Comparison of ENCODE assay signal across 1 cellular context in genomic region chr2:241546771-241547498, GRCh38.
A peak's percentile ranks its signal among the peaks of the same experiment; 100 is the strongest.
TF ChIP-seq lines count a peak whose summit lies in the region.

No MANE protein-coding gene starts in this region.

TF ChIP-seq in HepG2, 621 proteins besides CTCF, POLR2A, EP300 and RAD21 (continued from another document and continues in another):
- no peak for TF ChIP-seq USF2 (IDR thresholded peaks at IDR 0.05; ENCODE audit: low read depth, low read length)
- no peak for TF ChIP-seq USF2 (CRISPR knock-in tag; IDR thresholded peaks at IDR 0.05; ENCODE audit: borderline replicate concordance)
- TF ChIP-seq ZNF749 (CRISPR knock-in tag; IDR thresholded peaks at IDR 0.05; ENCODE audit: borderline replicate concordance) = 0 out of 2 replicates have a peak, but pooled peaks have one; percentile 37
- no peak for TF ChIP-seq PPARG (CRISPR knock-in tag; conservative IDR thresholded peaks at IDR 0.05)
- TF ChIP-seq ZNF414 (CRISPR knock-in tag; IDR thresholded peaks at IDR 0.05) = peak; percentile 62; the same call in 1 of the 2 replicates
- TF ChIP-seq RARA (CRISPR knock-in tag; IDR thresholded peaks at IDR 0.05) = peak; percentile 54
- TF ChIP-seq MED1 (CRISPR knock-in tag; IDR thresholded peaks at IDR 0.05) = peak; percentile 66
- 0 out of 2 replicates have a peak, but pooled peaks have one; percentile 19 for TF ChIP-seq ZMAT3 (CRISPR knock-in tag; conservative IDR thresholded peaks at IDR 0.05)
- TF ChIP-seq HNF4G (IDR thresholded peaks at IDR 0.05; ENCODE audit: borderline replicate concordance, low read depth, low read length) = no peak
- TF ChIP-seq HNF4G (CRISPR knock-in tag; IDR thresholded peaks at IDR 0.05; ENCODE audit: borderline replicate concordance, low read depth) = no peak; the same call in 1 of the 2 replicates
- no peak for TF ChIP-seq ZFAT (CRISPR knock-in tag; conservative IDR thresholded peaks at IDR 0.05)
- TF ChIP-seq PRDM15 (CRISPR knock-in tag; IDR thresholded peaks at IDR 0.05) = no peak
- TF ChIP-seq FOSL2 (CRISPR knock-in tag; IDR thresholded peaks at IDR 0.05) = peak; percentile 62
- TF ChIP-seq PITX1 (CRISPR knock-in tag; IDR thresholded peaks at IDR 0.05) = 0 out of 2 replicates have a peak, but pooled peaks have one; percentile 36
- TF ChIP-seq CAMTA2 (CRISPR knock-in tag; IDR thresholded peaks at IDR 0.05; ENCODE audit: borderline replicate concordance) = no peak
- TF ChIP-seq ARHGAP35 (CRISPR knock-in tag; IDR thresholded peaks at IDR 0.05; ENCODE audit: borderline replicate concordance) = no peak
- no peak for TF ChIP-seq RFXANK (CRISPR knock-in tag; IDR thresholded peaks at IDR 0.05)
- no peak for TF ChIP-seq ZNF343 (CRISPR knock-in tag; IDR thresholded peaks at IDR 0.05)
- peak; percentile 89 for TF ChIP-seq PHF21A (CRISPR knock-in tag; IDR thresholded peaks at IDR 0.05)
- TF ChIP-seq RFX1 (IDR thresholded peaks at IDR 0.05) = no peak
- no peak for TF ChIP-seq FOXA3 (CRISPR knock-in tag; IDR thresholded peaks at IDR 0.05)
- TF ChIP-seq CERS6 (CRISPR knock-in tag; IDR thresholded peaks at IDR 0.05) = no peak
- TF ChIP-seq ZNF614 (CRISPR knock-in tag; IDR thresholded peaks at IDR 0.05; ENCODE audit: borderline replicate concordance) = no peak
- TF ChIP-seq SMAD3 (CRISPR knock-in tag; IDR thresholded peaks at IDR 0.05) = no peak
- peak; percentile 10; the same call in 1 of the 2 replicates for TF ChIP-seq SP5 (CRISPR knock-in tag; IDR thresholded peaks at IDR 0.05; ENCODE audit: borderline replicate concordance, low read depth)
- no peak for TF ChIP-seq CBX1 (IDR thresholded peaks at IDR 0.05; ENCODE audit: low read depth)
- TF ChIP-seq ZNF121 (CRISPR knock-in tag; IDR thresholded peaks at IDR 0.05) = peak; percentile 40; the same call in 1 of the 2 replicates
- peak; percentile 60 for TF ChIP-seq ZNF501 (CRISPR knock-in tag; IDR thresholded peaks at IDR 0.05)
- TF ChIP-seq ZNF770 (CRISPR knock-in tag; IDR thresholded peaks at IDR 0.05) = no peak
- TF ChIP-seq PBX2 (CRISPR knock-in tag; IDR thresholded peaks at IDR 0.05) = peak; percentile 51; the same call in 1 of the 2 replicates
- no peak for TF ChIP-seq PHF5A (CRISPR knock-in tag; IDR thresholded peaks at IDR 0.05; ENCODE audit: low read depth, unreplicated experiment)
- TF ChIP-seq ZMYM3 (CRISPR knock-in tag; IDR thresholded peaks at IDR 0.05) = peak; percentile 43; the same call in 1 of the 2 replicates
- TF ChIP-seq ZC3H4 (CRISPR knock-in tag; IDR thresholded peaks at IDR 0.05; ENCODE audit: borderline replicate concordance) = no peak
- TF ChIP-seq ZNF672 (CRISPR knock-in tag; IDR thresholded peaks at IDR 0.05) = no peak
- TF ChIP-seq SIN3B (IDR thresholded peaks at IDR 0.05; ENCODE audit: low read length) = no peak
- TF ChIP-seq TCF7 (IDR thresholded peaks at IDR 0.05; ENCODE audit: low read depth) = 0 out of 2 replicates have a peak, but pooled peaks have one; percentile 16
- no peak for TF ChIP-seq CENPBD1 (CRISPR knock-in tag; IDR thresholded peaks at IDR 0.05; ENCODE audit: borderline replicate concordance, low read depth)
- no peak for TF ChIP-seq ZNF143 (CRISPR knock-in tag; IDR thresholded peaks at IDR 0.05)
- TF ChIP-seq ZSCAN29 (CRISPR knock-in tag; conservative IDR thresholded peaks at IDR 0.05) = no peak
- TF ChIP-seq MED13 (CRISPR knock-in tag; IDR thresholded peaks at IDR 0.05) = no peak
- TF ChIP-seq THYN1 (CRISPR knock-in tag; IDR thresholded peaks at IDR 0.05; ENCODE audit: borderline replicate concordance, low read depth) = no peak
- peak; percentile 34; the same call in 1 of the 2 replicates for TF ChIP-seq RXRA (CRISPR knock-in tag; IDR thresholded peaks at IDR 0.05)
- 0 out of 2 replicates have a peak, but pooled peaks have one; percentile 50 for TF ChIP-seq CHCHD3 (CRISPR knock-in tag; IDR thresholded peaks at IDR 0.05)
- no peak for TF ChIP-seq RBM39 (IDR thresholded peaks at IDR 0.05; ENCODE audit: low read depth, low read length, poor library complexity, severe bottlenecking)
- 0 out of 2 replicates have a peak, but pooled peaks have one; percentile 39 for TF ChIP-seq NFKBIZ (CRISPR knock-in tag; IDR thresholded peaks at IDR 0.05)
- no peak for TF ChIP-seq CCAR2 (optimal IDR thresholded peaks at IDR 0.05; ENCODE audit: low read depth, low read length)
- no peak for TF ChIP-seq FUBP1 (CRISPR knock-in tag; IDR thresholded peaks at IDR 0.05; ENCODE audit: borderline replicate concordance)
- peak; percentile 79; the same call in 1 of the 2 replicates for TF ChIP-seq ZFYVE20 (CRISPR knock-in tag; IDR thresholded peaks at IDR 0.05; ENCODE audit: borderline replicate concordance, low read depth)
- 0 out of 2 replicates have a peak, but pooled peaks have one; percentile 18 for TF ChIP-seq HINFP (CRISPR knock-in tag; IDR thresholded peaks at IDR 0.05; ENCODE audit: low read depth)
- no peak for TF ChIP-seq ZKSCAN5 (CRISPR knock-in tag; IDR thresholded peaks at IDR 0.05)
- TF ChIP-seq LCORL (IDR thresholded peaks at IDR 0.05) = no peak
- TF ChIP-seq LCORL (CRISPR knock-in tag; IDR thresholded peaks at IDR 0.05) = peak; percentile 89
- TF ChIP-seq ZNF800 (CRISPR knock-in tag; IDR thresholded peaks at IDR 0.05) = 0 out of 2 replicates have a peak, but pooled peaks have one; percentile 39
- peak; percentile 39; the same call in 1 of the 2 replicates for TF ChIP-seq MEIS2 (CRISPR knock-in tag; IDR thresholded peaks at IDR 0.05)
- TF ChIP-seq HNRNPL (IDR thresholded peaks at IDR 0.05; ENCODE audit: low read depth, low read length) = no peak
